ENCODE assay signal across 4 cellular contexts in genomic region chr16:55814174-55814573, GRCh38. TPM values are rescaled to one million over a fixed set of nuclear protein-coding genes. Genes with fewer than 3 reads are reported as not detected.
"Had no signal": no experiment of that assay in that cellular context is flagged by ENCODE, and none has a peak within 500 bp of the region (broad histone marks: within the 10 kb centered on the region; RNA-seq: fewer than 3 reads in every experiment).

No MANE protein-coding gene starts in this region.

RNA-seq across cellular contexts. Expression of gene CES1, which starts 18.7 kb away (rescaled TPM):
- total RNA-seq: endothelial cell of umbilical vein, epithelial cell of proximal tubule, foreskin keratinocyte, myocyte had no signal
- polyA plus RNA-seq: endothelial cell of umbilical vein had no signal
